13 cellular contexts compared by ENCODE assay signal in the genomic region with DNA sequence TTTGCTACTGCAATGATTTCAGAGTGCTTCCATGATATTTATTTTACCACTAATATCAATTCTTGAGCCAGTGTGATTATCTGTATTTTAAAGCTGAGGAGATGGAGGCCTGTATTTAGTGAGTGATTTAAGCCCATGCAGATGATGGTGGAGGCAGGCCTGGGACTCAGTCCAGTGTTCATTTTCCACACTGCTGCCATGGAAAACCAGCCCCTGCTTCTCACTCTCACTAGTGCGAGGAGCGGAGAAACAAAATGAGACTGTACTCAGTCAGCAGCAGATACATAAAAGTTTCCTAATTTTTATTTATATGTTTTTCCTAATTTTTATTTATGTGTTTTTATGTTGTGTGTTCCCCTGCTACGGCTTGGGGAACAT. TPM values are rescaled to one million over a fixed set of nuclear protein-coding genes. Genes with fewer than 3 reads are reported as not detected.
DNase-seq lines count a peak whose midpoint lies in the region; ATAC-seq and TF ChIP-seq lines count a peak whose summit lies in the region.
"Had no signal": no experiment of that assay in that cellular context is flagged by ENCODE, and none has a peak within 500 bp of the region (broad histone marks: within the 10 kb centered on the region; RNA-seq: fewer than 3 reads in every experiment).

No MANE protein-coding gene starts in this region.

- H3K4me1 Mint-ChIP-seq in activated CD4-positive, alpha-beta T cell treated with anti-CD3 and anti-CD28 coated beads, Interleukin-2, amount 10 ng/mL, durations not matched to agents 24 days and 14 days, result peaks cover 53% of the 10 kb centered on the region
- peaks cover 29% of the 10 kb centered on the region for H3K4me1 Mint-ChIP-seq in GM23338
- peaks cover 55% of the 10 kb centered on the region for H3K4me1 Mint-ChIP-seq in dendritic cell treated with granulocyte-macrophage colony-stimulating factor and Interleukin-4, amounts not matched to agents 40 ng/mL and 50 ng/mL, for 4 days (ENCODE audit: low read depth)

- TF ChIP-seq POLR2A in suprapubic skin (IDR thresholded peaks at IDR 0.05) (no peak), breast epithelium (IDR thresholded peaks at IDR 0.05) (no peak)

- WGBS in suprapubic skin, result 97% methylated on average over 3 of the region's 3 CpGs

- no peak for DNase-seq in activated CD4-positive, alpha-beta T cell treated with anti-CD3 and anti-CD28 coated beads, Interleukin-2, amount 10 ng/mL, durations not matched to agents 24 days and 14 days
- no peak for DNase-seq in activated CD4-positive, alpha-beta T cell treated with anti-CD3 and anti-CD28 coated beads, Interleukin-2, amount 50 U/mL, for 4 hours
- DNase-seq in GM23338 (ENCODE audit: low spot score), result no peak
- DNase-seq in suprapubic skin (ENCODE audit: low spot score in 2 of 2), result no peak
- DNase-seq in breast epithelium (ENCODE audit: low spot score in 2 of 2), result no peak
- DNase-seq: DMS79 treated with DMSO at 0.1 percent for 48 hours; NCI-H187; NCI-H69; NK-92 treated with Interleukin-12 subunit alpha and Interleukin-12 subunit beta, amount 100 ng/mL, for 24 hours had no signal

- H3K27ac ChIP-seq in GM23338 (ENCODE audit: low read depth) (peak overlapping the region; percentile 26; the same call in 1 of the 2 replicates), suprapubic skin (peak overlapping the region; percentile 55), breast epithelium (no peak overlapping the region)

- H2AFZ ChIP-seq in GM23338, result no peak overlapping the region

- peaks cover 79% of the 10 kb centered on the region for H3K36me3 Mint-ChIP-seq in activated CD4-positive, alpha-beta T cell treated with anti-CD3 and anti-CD28 coated beads, Interleukin-2, amount 10 ng/mL, durations not matched to agents 24 days and 14 days (ENCODE audit: low read depth)
- H3K36me3 Mint-ChIP-seq in GM23338 (ENCODE audit: low read depth), result peaks cover 26% of the 10 kb centered on the region
- peaks cover 30% of the 10 kb centered on the region for H3K36me3 Mint-ChIP-seq in dendritic cell treated with granulocyte-macrophage colony-stimulating factor and Interleukin-4, amounts not matched to agents 40 ng/mL and 50 ng/mL, for 4 days (ENCODE audit: low read depth)

- intact Hi-C loops in activated CD4-positive, alpha-beta T cell treated with anti-CD3 and anti-CD28 coated beads, Interleukin-2, amount 10 ng/mL, durations not matched to agents 24 days and 14 days (cut with micrococcal nuclease), result loop anchor here (5.0 kb wide), 1 partner anchor 35 kb away; the partner anchor contains the start of gene LRRC8B
- intact Hi-C loops in dendritic cell treated with granulocyte-macrophage colony-stimulating factor and Interleukin-4, amounts not matched to agents 40 ng/mL and 50 ng/mL, for 4 days (cut with micrococcal nuclease), result no loop called here
- intact Hi-C loops in breast epithelium (cut with DNase I; ENCODE audit: low total_unique reads), result no loop called here

- no peaks in the 10 kb centered on the region for H3K9me2 ChIP-seq in GM23338 (ENCODE audit: insufficient read depth)

- no peak overlapping the region for H3K4me2 ChIP-seq in GM23338

- no peaks in the 10 kb centered on the region for H3F3A ChIP-seq in GM23338 (replicated peaks; ENCODE audit: low read depth)

- H3K4me1 ChIP-seq in GM23338 (ENCODE audit: insufficient read depth) (peaks cover 25% of the 10 kb centered on the region), suprapubic skin (peaks cover 46% of the 10 kb centered on the region), breast epithelium (no peaks in the 10 kb centered on the region)

- H3K9me3 Mint-ChIP-seq in activated CD4-positive, alpha-beta T cell treated with anti-CD3 and anti-CD28 coated beads, Interleukin-2, amount 10 ng/mL, durations not matched to agents 24 days and 14 days, result peaks cover 17% of the 10 kb centered on the region
- H3K9me3 Mint-ChIP-seq in GM23338, result peaks cover 6% of the 10 kb centered on the region; the same call in 2 of the 3 replicates
- H3K9me3 Mint-ChIP-seq in dendritic cell treated with granulocyte-macrophage colony-stimulating factor and Interleukin-4, amounts not matched to agents 40 ng/mL and 50 ng/mL, for 4 days, result peaks cover 9% of the 10 kb centered on the region

- H3K27me3 ChIP-seq in GM23338 (ENCODE audit: insufficient read depth), result no peaks in the 10 kb centered on the region
- no peaks in the 10 kb centered on the region for H3K27me3 ChIP-seq in suprapubic skin
- H3K27me3 ChIP-seq in breast epithelium, result no peaks in the 10 kb centered on the region
- H3K27me3 ChIP-seq: BLaER1 treated with 17β-estradiol and CSF1 and Interleukin-3, amounts not matched to agents 10 nM and 100 nM had no signal

- H3K79me2 ChIP-seq in GM23338 (replicated peaks; ENCODE audit: insufficient read depth), result peaks cover 26% of the 10 kb centered on the region

- H3K4me3 ChIP-seq in GM23338 (no peak overlapping the region), suprapubic skin (no peak overlapping the region), breast epithelium (no peak overlapping the region)
- H3K4me3 ChIP-seq: BLaER1 treated with 17β-estradiol and CSF1 and Interleukin-3, amounts not matched to agents 10 nM and 100 nM had no signal

- ATAC-seq in GM23338, result no peak
- ATAC-seq in HG02588 (IDR thresholded peaks at IDR 0.05; ENCODE audit: unreplicated experiment), result no peak
- ATAC-seq: HCT116 had no signal

- peaks cover 3% of the 10 kb centered on the region for H4K20me1 ChIP-seq in GM23338 (replicated peaks; ENCODE audit: insufficient read depth)

- H3K9me3 ChIP-seq in suprapubic skin (no peaks in the 10 kb centered on the region), breast epithelium (no peaks in the 10 kb centered on the region)

- H3K36me3 ChIP-seq in GM23338 (ENCODE audit: insufficient read depth) (no peaks in the 10 kb centered on the region), suprapubic skin (no peaks in the 10 kb centered on the region), breast epithelium (no peaks in the 10 kb centered on the region)

- no peak for TF ChIP-seq EP300 in suprapubic skin (IDR thresholded peaks at IDR 0.05)

- H3K4me3 Mint-ChIP-seq in activated CD4-positive, alpha-beta T cell treated with anti-CD3 and anti-CD28 coated beads, Interleukin-2, amount 10 ng/mL, durations not matched to agents 24 days and 14 days, result no peak overlapping the region
- no peak overlapping the region for H3K4me3 Mint-ChIP-seq in GM23338
- H3K4me3 Mint-ChIP-seq in dendritic cell treated with granulocyte-macrophage colony-stimulating factor and Interleukin-4, amounts not matched to agents 40 ng/mL and 50 ng/mL, for 4 days, result no peak overlapping the region

- no peaks in the 10 kb centered on the region for H3K27me3 Mint-ChIP-seq in activated CD4-positive, alpha-beta T cell treated with anti-CD3 and anti-CD28 coated beads, Interleukin-2, amount 10 ng/mL, durations not matched to agents 24 days and 14 days
- no peaks in the 10 kb centered on the region for H3K27me3 Mint-ChIP-seq in GM23338 (ENCODE audit: insufficient read depth, low read depth, poor library complexity)
- no peaks in the 10 kb centered on the region for H3K27me3 Mint-ChIP-seq in dendritic cell treated with granulocyte-macrophage colony-stimulating factor and Interleukin-4, amounts not matched to agents 40 ng/mL and 50 ng/mL, for 4 days

- TF ChIP-seq CTCF in GM23338 (conservative IDR thresholded peaks at IDR 0.05; ENCODE audit: low read depth in 2 of 2), result no peak
- TF ChIP-seq CTCF in suprapubic skin (IDR thresholded peaks at IDR 0.05), result no peak
- TF ChIP-seq CTCF in breast epithelium (IDR thresholded peaks at IDR 0.05), result no peak

- H3K27ac Mint-ChIP-seq in activated CD4-positive, alpha-beta T cell treated with anti-CD3 and anti-CD28 coated beads, Interleukin-2, amount 10 ng/mL, durations not matched to agents 24 days and 14 days, result peak overlapping the region; percentile 30
- H3K27ac Mint-ChIP-seq in GM23338, result no peak overlapping the region
- peak overlapping the region; percentile 79 for H3K27ac Mint-ChIP-seq in dendritic cell treated with granulocyte-macrophage colony-stimulating factor and Interleukin-4, amounts not matched to agents 40 ng/mL and 50 ng/mL, for 4 days

TF ChIP-seq in GM23338, 12 proteins besides CTCF, POLR2A, EP300 and RAD21 (continues in another document):
- TF ChIP-seq POLR2AphosphoS5 (IDR thresholded peaks at IDR 0.05; ENCODE audit: low read depth) (no peak), CREB1 (CRISPR knock-in tag; IDR thresholded peaks at IDR 0.05; ENCODE audit: low read depth) (no peak), ZNF331 (CRISPR knock-in tag; IDR thresholded peaks at IDR 0.05; ENCODE audit: low read depth) (no peak), STAT1 (IDR thresholded peaks at IDR 0.05; ENCODE audit: unreplicated experiment) (no peak), EZH2phosphoT487 (IDR thresholded peaks at IDR 0.05; ENCODE audit: unreplicated experiment) (no peak), JUNB (IDR thresholded peaks at IDR 0.05; ENCODE audit: unreplicated experiment) (no peak), NANOG (IDR thresholded peaks at IDR 0.05; ENCODE audit: borderline replicate concordance) (no peak), ZNF114 (CRISPR knock-in tag; IDR thresholded peaks at IDR 0.05) (no peak)
- TF ChIP-seq, protein P1, sequence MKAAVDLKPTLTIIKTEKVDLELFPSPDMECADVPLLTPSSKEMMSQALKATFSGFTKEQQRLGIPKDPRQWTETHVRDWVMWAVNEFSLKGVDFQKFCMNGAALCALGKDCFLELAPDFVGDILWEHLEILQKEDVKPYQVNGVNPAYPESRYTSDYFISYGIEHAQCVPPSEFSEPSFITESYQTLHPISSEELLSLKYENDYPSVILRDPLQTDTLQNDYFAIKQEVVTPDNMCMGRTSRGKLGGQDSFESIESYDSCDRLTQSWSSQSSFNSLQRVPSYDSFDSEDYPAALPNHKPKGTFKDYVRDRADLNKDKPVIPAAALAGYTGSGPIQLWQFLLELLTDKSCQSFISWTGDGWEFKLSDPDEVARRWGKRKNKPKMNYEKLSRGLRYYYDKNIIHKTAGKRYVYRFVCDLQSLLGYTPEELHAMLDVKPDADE (IDR thresholded peaks at IDR 0.05), result no peak

RNA-seq across cellular contexts. Expression of gene LRRC8B, which starts 32.8 kb away (rescaled TPM):
- 74.5 and 76.8 TPM in 2 replicates for total RNA-seq in activated CD4-positive, alpha-beta T cell treated with anti-CD3 and anti-CD28 coated beads, Interleukin-2, amount 10 ng/mL, durations not matched to agents 24 days and 14 days
- total RNA-seq in GM23338 (2014; rRNA removed; shearing (Covaris generic)), result 26.5 and 37.6 TPM in 2 replicates
- polyA plus RNA-seq in GM23338 (2016; fragmentation: Nextera tagmentation; extraction: Ambion mirVana), result 7.5 and 9.0 TPM in 2 replicates
- total RNA-seq in suprapubic skin (10 to 100 TPM; 11.1 to 26.6 (median 13.9) TPM), breast epithelium (10 to 100 TPM; 11.5 to 25.3 (median 12.3) TPM)

Comparison
In these comparisons a context has a peak if more than half of its experiments do, and no peak if none do; other contexts are left out.
1. H3K27ac ChIP-seq: peak in GM23338 (single experiment) and suprapubic skin (single experiment); none in breast epithelium (0 of 2).